In genomic region chr10:105291571-105291970, GRCh38 we compare ENCODE assay signal across 16 cellular contexts.
DNase-seq lines count a peak whose midpoint lies in the region; TF ChIP-seq lines count a peak whose summit lies in the region.
"Had no signal": no experiment of that assay in that cellular context is flagged by ENCODE, and none has a peak within 500 bp of the region (broad histone marks: within the 10 kb centered on the region; RNA-seq: fewer than 3 reads in every experiment).

No MANE protein-coding gene starts in this region.

- no peaks in the 10 kb centered on the region for H3K9me3 ChIP-seq in Caco-2
- H3K9me3 ChIP-seq: BLaER1, HAP-1 had no signal

- no peaks in the 10 kb centered on the region for H3K36me3 Mint-ChIP-seq in Caco-2 (ENCODE audit: insufficient read depth, unreplicated experiment)

- H3K36me3 ChIP-seq in kidney epithelial cell (ENCODE audit: control insufficient read depth, insufficient read depth, low read length) (no peaks in the 10 kb centered on the region), Caco-2 (ENCODE audit: control insufficient read depth, insufficient read depth, low read length) (no peaks in the 10 kb centered on the region), H7 (replicated peaks; ENCODE audit: control insufficient read depth, insufficient read depth, low read length) (no peaks in the 10 kb centered on the region)
- H3K36me3 ChIP-seq: BLaER1, HAP-1 had no signal

- H3K27me3 Mint-ChIP-seq in Caco-2 (ENCODE audit: insufficient read depth, unreplicated experiment), result peaks cover 3% of the 10 kb centered on the region

- CTCF ChIA-PET in Caco-2 (lab: Charles Lee), result no interaction called here

- H3K27ac Mint-ChIP-seq in Caco-2 (ENCODE audit: unreplicated experiment), result no peak overlapping the region
- H3K27ac Mint-ChIP-seq: T-helper 2 cell treated with Interferon-gamma antibody and Interleukin-4, amounts not matched to agents 5 μg/mL and 100 μg/mL, for 36 hours had no signal

- no peaks in the 10 kb centered on the region for H3K9me3 Mint-ChIP-seq in Caco-2 (ENCODE audit: unreplicated experiment)

- no peaks in the 10 kb centered on the region for H3K4me1 ChIP-seq in Caco-2
- H3K4me1 ChIP-seq: BLaER1, HAP-1 had no signal

- no peak overlapping the region for H3K4me3 Mint-ChIP-seq in Caco-2 (ENCODE audit: unreplicated experiment)
- H3K4me3 Mint-ChIP-seq: T-helper 2 cell treated with Interferon-gamma antibody and Interleukin-4, amounts not matched to agents 5 μg/mL and 100 μg/mL, for 36 hours had no signal

- H3K4me1 Mint-ChIP-seq in Caco-2 (ENCODE audit: low read depth, unreplicated experiment), result no peaks in the 10 kb centered on the region

- no peak for TF ChIP-seq CTCF in kidney epithelial cell (IDR thresholded peaks at IDR 0.05; ENCODE audit: insufficient read depth, low read length, poor library complexity, severe bottlenecking)
- no peak for TF ChIP-seq CTCF in Caco-2 (IDR thresholded peaks at IDR 0.05; ENCODE audit: insufficient read depth in 1 of 2, low read depth in 1 of 2, low read length in 1 of 2, severe bottlenecking in 1 of 2, unreplicated experiment in 1 of 2)

- H3K27me3 ChIP-seq in kidney epithelial cell (ENCODE audit: control insufficient read depth, insufficient read depth, low read length) (no peaks in the 10 kb centered on the region), Caco-2 (replicated peaks; ENCODE audit: control insufficient read depth, insufficient read depth, low read length) (no peaks in the 10 kb centered on the region), H7 (ENCODE audit: control insufficient read depth, insufficient read depth, low read length) (no peaks in the 10 kb centered on the region)
- H3K27me3 ChIP-seq: BLaER1 had no signal

- no TSS peak for BruUV-seq in Caco-2 (replicated peaks; lab: Mats Ljungman, UMichigan)

- POLR2A ChIA-PET in Caco-2 (lab: Charles Lee), result no interaction called here

- intact Hi-C loops in Caco-2 (cut with micrococcal nuclease; ENCODE audit: unreplicated experiment), result no loop called here

- H3K4me3 ChIP-seq in kidney epithelial cell (ENCODE audit: low read depth, low read length), result no peak overlapping the region
- no peak overlapping the region for H3K4me3 ChIP-seq in Caco-2 (ENCODE audit: low read depth, low read length)
- no peak overlapping the region for H3K4me3 ChIP-seq in H7 (ENCODE audit: insufficient read depth, low read depth, low read length)
- H3K4me3 ChIP-seq: BLaER1, GM12878, HAP-1 had no signal

- DNase-seq in DMS79 (lab: John Stamatoyannopoulos, UW), result peak; percentile 14
- peak; percentile 88 for DNase-seq in NCI-H1105 treated with DMSO at 0.1 percent for 48 hours (lab: John Stamatoyannopoulos, UW)
- peak; percentile 85 for DNase-seq in NCI-H748 treated with DMSO at 0.1 percent for 48 hours (lab: John Stamatoyannopoulos, UW)
- peak; percentile 1 for DNase-seq in kidney epithelial cell (ENCODE audit: low read depth)
- DNase-seq in Caco-2, result no peak
- DNase-seq in SW 1271 (lab: John Stamatoyannopoulos, UW), result no peak
- DNase-seq in H7, result no peak
- DNase-seq: IMR-90, Kasumi-1, NCI-H1694 treated with DMSO at 0.1 percent for 48 hours, NCI-H774, SIG-M5 had no signal

Comparison
In these comparisons a context has a peak if more than half of its experiments do, and no peak if none do; other contexts are left out.
1. DNase-seq: peak in DMS79 (single experiment), NCI-H1105 treated with DMSO at 0.1 percent for 48 hours (single experiment), NCI-H748 treated with DMSO at 0.1 percent for 48 hours (single experiment) and kidney epithelial cell (single experiment); none in Caco-2 (0 of 2), SW 1271 (0 of 2) and H7 (single experiment).